ENCODE assay signal across 18 cellular contexts in genomic region chr17:21089145-21089544, GRCh38. TPM values are rescaled to one million over a fixed set of nuclear protein-coding genes. Genes with fewer than 3 reads are reported as not detected.
DNase-seq lines count a peak whose midpoint lies in the region; ATAC-seq and TF ChIP-seq lines count a peak whose summit lies in the region.
"Had no signal": no experiment of that assay in that cellular context is flagged by ENCODE, and none has a peak within 500 bp of the region (broad histone marks: within the 10 kb centered on the region; RNA-seq: fewer than 3 reads in every experiment).

No MANE protein-coding gene starts in this region.

- intact Hi-C loops in ascending aorta (cut with DNase I): no loop called here

- H3K4me3 Mint-ChIP-seq in stimulated activated memory B cell treated with anti-CD40 and anti-IgM and Interleukin-4, amounts not matched to agents 10 μg/mL and 1 μg/mL and 100 μg/mL, for 72 hours: no peak overlapping the region
- H3K4me3 Mint-ChIP-seq: nephron had no signal

- H3K27ac ChIP-seq in Karpas-422 (ENCODE audit: low read length): peak overlapping the region; percentile 89
- no peak overlapping the region for H3K27ac ChIP-seq in ascending aorta
- H3K27ac ChIP-seq: lower lobe of right lung, vagina had no signal

- no peak for ATAC-seq in stimulated activated memory B cell treated with anti-CD40 and anti-IgM and Interleukin-4, amounts not matched to agents 10 μg/mL and 1 μg/mL and 100 μg/mL, for 72 hours
- ATAC-seq: lower lobe of right lung had no signal

- H3K27ac Mint-ChIP-seq in stimulated activated memory B cell treated with anti-CD40 and anti-IgM and Interleukin-4, amounts not matched to agents 10 μg/mL and 1 μg/mL and 100 μg/mL, for 72 hours: peak overlapping the region; percentile 9
- H3K27ac Mint-ChIP-seq: nephron had no signal

- H3K4me1 Mint-ChIP-seq in stimulated activated memory B cell treated with anti-CD40 and anti-IgM and Interleukin-4, amounts not matched to agents 10 μg/mL and 1 μg/mL and 100 μg/mL, for 72 hours: peaks cover 20% of the 10 kb centered on the region

- TF ChIP-seq CTCF in epithelial cell of esophagus (IDR thresholded peaks at IDR 0.05; ENCODE audit: insufficient read depth, low read depth, low read length, missing control alignments): no peak
- TF ChIP-seq CTCF in ascending aorta (IDR thresholded peaks at IDR 0.05): no peak

- peak overlapping the region; percentile 66 for H3K4me2 ChIP-seq in Karpas-422 (ENCODE audit: low read depth, low read length, poor library complexity, severe bottlenecking)

- H3K27me3 ChIP-seq in Karpas-422 (ENCODE audit: low read length) (no peaks in the 10 kb centered on the region), ascending aorta (no peaks in the 10 kb centered on the region)
- H3K27me3 ChIP-seq: vagina had no signal

- no peak overlapping the region; the same call in 1 of the 2 replicates for H3K4me3 ChIP-seq in Karpas-422 (ENCODE audit: low read length)
- H3K4me3 ChIP-seq in epithelial cell of esophagus (ENCODE audit: low read length): no peak overlapping the region
- no peak overlapping the region for H3K4me3 ChIP-seq in ascending aorta
- H3K4me3 ChIP-seq: lower lobe of right lung, vagina had no signal

- no peaks in the 10 kb centered on the region for H3K9me3 ChIP-seq in Karpas-422 (ENCODE audit: low read length)
- no peaks in the 10 kb centered on the region for H3K9me3 ChIP-seq in ascending aorta
- H3K9me3 ChIP-seq: lower lobe of right lung, vagina had no signal

- H3K9me3 Mint-ChIP-seq in stimulated activated memory B cell treated with anti-CD40 and anti-IgM and Interleukin-4, amounts not matched to agents 10 μg/mL and 1 μg/mL and 100 μg/mL, for 72 hours: no peaks in the 10 kb centered on the region
- H3K9me3 Mint-ChIP-seq: nephron had no signal

- H4K20me1 ChIP-seq in Karpas-422 (ENCODE audit: insufficient read depth, low read depth, low read length): no peaks in the 10 kb centered on the region

- peaks cover 24% of the 10 kb centered on the region for H3K79me2 ChIP-seq in Karpas-422 (ENCODE audit: low read length)

- H3K4me1 ChIP-seq in Karpas-422 (ENCODE audit: low read length) (peaks cover 23% of the 10 kb centered on the region), ascending aorta (no peaks in the 10 kb centered on the region)
- H3K4me1 ChIP-seq: lower lobe of right lung, vagina had no signal

- no peaks in the 10 kb centered on the region for H3K27me3 Mint-ChIP-seq in stimulated activated memory B cell treated with anti-CD40 and anti-IgM and Interleukin-4, amounts not matched to agents 10 μg/mL and 1 μg/mL and 100 μg/mL, for 72 hours

- DNase-seq in GM03348 (ENCODE audit: low spot score) (peak; percentile 47), Karpas-422 (peak; percentile 40), epithelial cell of esophagus (ENCODE audit: low read depth) (peak; percentile 33), NCI-H187 treated with DMSO at 0.1 percent for 48 hours (lab: John Stamatoyannopoulos, UW) (no peak), ascending aorta (ENCODE audit: low spot score in 2 of 2) (no peak)
- DNase-seq in central memory CD4-positive, alpha-beta T cell: no peak
- DNase-seq: activated CD4-positive, CD25-positive, alpha-beta regulatory T cell treated with anti-CD3 and anti-CD28 coated beads, Interleukin-2, amount 50 U/mL, for 72 hours; activated T-cell treated with anti-CD3 and anti-CD28 coated beads for 4 hours; Calu3; hypothalamus; lower lobe of right lung; NCI-H1105; NCI-H2227 treated with DMSO at 0.1 percent for 48 hours; stimulated activated CD4-positive, alpha-beta T cell treated with anti-CD3 and anti-CD28 coated beads, Interleukin-4, amount 100 ng/mL, for 24 hours; T-helper 1 cell had no signal

- no peak overlapping the region for H3K9ac ChIP-seq in Karpas-422 (ENCODE audit: low read length)

- no peaks in the 10 kb centered on the region for H3K36me3 Mint-ChIP-seq in stimulated activated memory B cell treated with anti-CD40 and anti-IgM and Interleukin-4, amounts not matched to agents 10 μg/mL and 1 μg/mL and 100 μg/mL, for 72 hours

- no peaks in the 10 kb centered on the region for H3K9me2 ChIP-seq in Karpas-422 (replicated peaks; ENCODE audit: insufficient read depth, low read length)

- no peaks in the 10 kb centered on the region for H3K36me3 ChIP-seq in Karpas-422 (ENCODE audit: insufficient read depth, low read length)
- no peaks in the 10 kb centered on the region for H3K36me3 ChIP-seq in ascending aorta
- H3K36me3 ChIP-seq: lower lobe of right lung, vagina had no signal

- no peak overlapping the region for H2AFZ ChIP-seq in Karpas-422 (ENCODE audit: low read length)

RNA-seq across cellular contexts. Expression of gene DHRS7B, which starts 37.6 kb away (rescaled TPM):
- total RNA-seq in Karpas-422 (2014; rRNA removed; shearing (Covaris generic); ENCODE audit: low replicate concordance): 2.2 and 4.0 TPM in 2 replicates
- 89.5 TPM for total RNA-seq in ascending aorta

RNA-seq across cellular contexts. Expression of gene USP22, which starts 46.3 kb away (rescaled TPM):
- 133 and 149 TPM in 2 replicates for total RNA-seq in Karpas-422 (2014; rRNA removed; shearing (Covaris generic); ENCODE audit: low replicate concordance)
- 170 TPM for total RNA-seq in ascending aorta

Comparison
In these comparisons a context has a peak if more than half of its experiments do, and no peak if none do; other contexts are left out.
1. DNase-seq: peak in GM03348 (single experiment), Karpas-422 (single experiment) and epithelial cell of esophagus (single experiment); none in central memory CD4-positive, alpha-beta T cell (single experiment), NCI-H187 treated with DMSO at 0.1 percent for 48 hours (single experiment) and ascending aorta (0 of 2).
2. RNA of gene DHRS7B, which starts 37.6 kb away (total RNA-seq): 89.5 TPM in ascending aorta (single experiment); 2.2 to 4.0 TPM in Karpas-422; every median in the first group is over 10 times any median in the second.